In genomic region chr6:25927177-25927576, GRCh38 we compare ENCODE assay signal across 2 cellular contexts.
TF ChIP-seq lines count a peak whose summit lies in the region.

No MANE protein-coding gene starts in this region.

TF ChIP-seq in SK-N-SH treated with all-trans-retinoic acid at 6 μM for 48 hours, 23 proteins besides CTCF, POLR2A, EP300 and RAD21 (continues in another document):
- TF ChIP-seq ISL1 (CRISPR knock-in tag; IDR thresholded peaks at IDR 0.05) (peak; percentile 97), POU6F1 (CRISPR knock-in tag; IDR thresholded peaks at IDR 0.05; ENCODE audit: borderline replicate concordance, low read depth) (no peak), OSR1 (CRISPR knock-in tag; IDR thresholded peaks at IDR 0.05) (no peak), ZFP30 (CRISPR knock-in tag; IDR thresholded peaks at IDR 0.05) (no peak), ZNF8 (CRISPR knock-in tag; IDR thresholded peaks at IDR 0.05) (no peak), CREB5 (CRISPR knock-in tag; IDR thresholded peaks at IDR 0.05; ENCODE audit: low read depth) (peak; percentile 90), TCF4 (CRISPR knock-in tag; IDR thresholded peaks at IDR 0.05; ENCODE audit: borderline replicate concordance) (peak; percentile 95), TOX (CRISPR knock-in tag; IDR thresholded peaks at IDR 0.05; ENCODE audit: borderline replicate concordance) (no peak), ZNF565 (CRISPR knock-in tag; conservative IDR thresholded peaks at IDR 0.05; ENCODE audit: low read depth) (no peak), ZNF70 (CRISPR knock-in tag; IDR thresholded peaks at IDR 0.05) (no peak), TSHZ2 (CRISPR knock-in tag; IDR thresholded peaks at IDR 0.05) (peak; percentile 90), ESRRG (CRISPR knock-in tag; IDR thresholded peaks at IDR 0.05) (peak; percentile 85; the same call in 1 of the 2 replicates), CSDC2 (CRISPR knock-in tag; IDR thresholded peaks at IDR 0.05) (no peak), RARB (CRISPR knock-in tag; IDR thresholded peaks at IDR 0.05) (no peak), BACH2 (CRISPR knock-in tag; IDR thresholded peaks at IDR 0.05; ENCODE audit: borderline replicate concordance) (no peak; the same call in 1 of the 2 replicates), PPARA (CRISPR knock-in tag; IDR thresholded peaks at IDR 0.05; ENCODE audit: borderline replicate concordance) (no peak), ZC3H10 (CRISPR knock-in tag; IDR thresholded peaks at IDR 0.05) (no peak), GLIS3 (CRISPR knock-in tag; IDR thresholded peaks at IDR 0.05) (peak; percentile 95), SNAI2 (CRISPR knock-in tag; IDR thresholded peaks at IDR 0.05) (peak; percentile 83), ZFP3 (CRISPR knock-in tag; IDR thresholded peaks at IDR 0.05) (peak; percentile 20; the same call in 1 of the 2 replicates), CSRNP3 (CRISPR knock-in tag; IDR thresholded peaks at IDR 0.05) (peak; percentile 90)

TF ChIP-seq in HepG2, 621 proteins besides CTCF, POLR2A, EP300 and RAD21:
- TF ChIP-seq ZNF446 (CRISPR knock-in tag; IDR thresholded peaks at IDR 0.05) (no peak), GPBP1L1 (CRISPR knock-in tag; IDR thresholded peaks at IDR 0.05) (no peak), PRMT3 (CRISPR knock-in tag; IDR thresholded peaks at IDR 0.05; ENCODE audit: borderline replicate concordance, low read depth) (no peak), PLRG1 (conservative IDR thresholded peaks at IDR 0.05) (no peak), MIER3 (CRISPR knock-in tag; IDR thresholded peaks at IDR 0.05; ENCODE audit: borderline replicate concordance) (no peak), SIN3A (IDR thresholded peaks at IDR 0.05; ENCODE audit: borderline replicate concordance, low read depth, low read length) (no peak), ZNF572 (CRISPR knock-in tag; IDR thresholded peaks at IDR 0.05) (no peak), NAIF1 (CRISPR knock-in tag; IDR thresholded peaks at IDR 0.05; ENCODE audit: borderline replicate concordance) (no peak), SMAD3 (CRISPR knock-in tag; IDR thresholded peaks at IDR 0.05) (no peak), ZNF256 (CRISPR knock-in tag; conservative IDR thresholded peaks at IDR 0.05) (no peak), EHMT2 (IDR thresholded peaks at IDR 0.05; ENCODE audit: borderline replicate concordance, low read depth, low read length) (no peak), GATAD2A (CRISPR knock-in tag; IDR thresholded peaks at IDR 0.05) (no peak), SNAPC5 (CRISPR knock-in tag; IDR thresholded peaks at IDR 0.05; ENCODE audit: borderline replicate concordance) (no peak), MBNL3 (CRISPR knock-in tag; conservative IDR thresholded peaks at IDR 0.05) (no peak), TFAP4 (IDR thresholded peaks at IDR 0.05; ENCODE audit: borderline replicate concordance, low read depth) (no peak), ZBTB42 (CRISPR knock-in tag; IDR thresholded peaks at IDR 0.05) (no peak), TRIM22 (IDR thresholded peaks at IDR 0.05) (no peak)
TF ChIP-seq in HepG2: peak in this region for 0.
